ENCODE assay signal across 10 cellular contexts in the genomic region with DNA sequence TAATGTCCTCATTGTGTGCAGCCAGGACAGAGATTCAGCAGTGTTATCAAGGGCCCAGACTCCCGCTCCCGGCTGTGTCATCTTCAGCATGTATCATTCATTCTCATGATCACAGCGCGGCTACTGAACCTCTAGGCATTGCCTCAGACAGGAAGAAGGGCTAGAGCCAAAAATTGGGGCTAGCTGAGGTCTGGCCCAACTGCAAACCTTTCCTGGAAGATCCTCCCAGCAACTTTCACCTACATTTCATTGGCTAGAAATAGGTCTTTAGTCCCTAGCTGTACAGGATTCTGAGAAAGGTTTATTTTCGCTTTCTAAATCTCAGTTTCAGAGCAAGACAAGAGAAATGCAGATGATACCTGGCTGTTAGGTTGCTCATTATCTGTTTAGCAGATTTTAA.
DNase-seq lines count a peak whose midpoint lies in the region; ATAC-seq and TF ChIP-seq lines count a peak whose summit lies in the region.
"Had no signal": no experiment of that assay in that cellular context is flagged by ENCODE, and none has a peak within 500 bp of the region (broad histone marks: within the 10 kb centered on the region; RNA-seq: fewer than 3 reads in every experiment).

No MANE protein-coding gene starts in this region.

- H3K27me3 Mint-ChIP-seq in activated CD8-positive, alpha-beta memory T cell treated with anti-CD3 and anti-CD28 coated beads, Interleukin-2, amount 10 ng/mL, durations not matched to agents 7 days and 5 days = no peaks in the 10 kb centered on the region
- H3K27me3 Mint-ChIP-seq in HFFc6 (ENCODE audit: insufficient read depth) = no peaks in the 10 kb centered on the region
- peaks cover 0 to 5% (median 3%) of the 10 kb centered on the region in 3 donors for H3K27me3 Mint-ChIP-seq in CD14-positive monocyte (ENCODE audit: low read depth in 3 of 3)

- CTCF ChIA-PET in activated CD8-positive, alpha-beta memory T cell treated with anti-CD3 and anti-CD28 coated beads, Interleukin-2, amount 10 ng/mL, durations not matched to agents 7 days and 5 days (lab: Charles Lee) = interaction anchor here (1.0 to 6.3 kb wide), 6 partner anchors 10 to 89 kb away, joined by 3 to 76 read pairs (median 14); a partner anchor contains a TSS

- peaks cover 62% of the 10 kb centered on the region for H3K4me1 Mint-ChIP-seq in activated CD8-positive, alpha-beta memory T cell treated with anti-CD3 and anti-CD28 coated beads, Interleukin-2, amount 10 ng/mL, durations not matched to agents 7 days and 5 days
- H3K4me1 Mint-ChIP-seq in HFFc6 (ENCODE audit: low read depth) (peaks cover 8% of the 10 kb centered on the region; the same call in 1 of the 2 replicates), CD14-positive monocyte (peaks cover 27% of the 10 kb centered on the region)

- H3K4me3 Mint-ChIP-seq in activated CD8-positive, alpha-beta memory T cell treated with anti-CD3 and anti-CD28 coated beads, Interleukin-2, amount 10 ng/mL, durations not matched to agents 7 days and 5 days = peak overlapping the region; percentile 61
- H3K4me3 Mint-ChIP-seq in HFFc6 (no peak overlapping the region), CD14-positive monocyte (no peak overlapping the region)

- peak; percentile 94 for ATAC-seq in activated CD8-positive, alpha-beta memory T cell treated with anti-CD3 and anti-CD28 coated beads, Interleukin-2, amount 10 ng/mL, durations not matched to agents 7 days and 5 days
- ATAC-seq in HG02798 (IDR thresholded peaks at IDR 0.05; ENCODE audit: poor library complexity, unreplicated experiment) = peak; percentile 85

- peak; percentile 89 for DNase-seq in activated CD8-positive, alpha-beta memory T cell treated with anti-CD3 and anti-CD28 coated beads, Interleukin-2, amount 10 ng/mL, durations not matched to agents 7 days and 5 days
- DNase-seq in activated CD8-positive, alpha-beta memory T cell treated with anti-CD3 and anti-CD28 coated beads for 24 hours = no peak
- peak; percentile 18 to 22 for DNase-seq in activated CD4-positive, alpha-beta T cell treated with anti-CD3 and anti-CD28 coated beads, Interleukin-2, amount 50 U/mL, for 4 hours
- DNase-seq in stimulated activated CD4-positive, alpha-beta T cell treated with anti-CD3 and anti-CD28 coated beads, Interleukin-4, amount 100 ng/mL, for 24 hours = peak; percentile 23
- DNase-seq in ACHN = no peak
- no peak for DNase-seq in HFFc6
- no peak for DNase-seq in CD14-positive monocyte (ENCODE audit: low spot score)
- DNase-seq: SK-N-SH, testis had no signal

- H3K36me3 Mint-ChIP-seq in activated CD8-positive, alpha-beta memory T cell treated with anti-CD3 and anti-CD28 coated beads, Interleukin-2, amount 10 ng/mL, durations not matched to agents 7 days and 5 days = peaks cover 68% of the 10 kb centered on the region
- no peaks in the 10 kb centered on the region for H3K36me3 Mint-ChIP-seq in HFFc6 (ENCODE audit: low read depth)
- H3K36me3 Mint-ChIP-seq in CD14-positive monocyte = peaks cover 0 to 2% of the 10 kb centered on the region in 2 donors

- H3K9me3 Mint-ChIP-seq in activated CD8-positive, alpha-beta memory T cell treated with anti-CD3 and anti-CD28 coated beads, Interleukin-2, amount 10 ng/mL, durations not matched to agents 7 days and 5 days (ENCODE audit: low read depth) = no peaks in the 10 kb centered on the region
- H3K9me3 Mint-ChIP-seq in HFFc6 = no peaks in the 10 kb centered on the region
- H3K9me3 Mint-ChIP-seq in CD14-positive monocyte = peaks cover 0 to 2% (median 0%) of the 10 kb centered on the region in 7 donors

- no peak for TF ChIP-seq CTCF in HFFc6 (IDR thresholded peaks at IDR 0.05)
- TF ChIP-seq CTCF in CD14-positive monocyte (IDR thresholded peaks at IDR 0.05) = no peak

- peak overlapping the region; percentile 90 for H3K27ac Mint-ChIP-seq in activated CD8-positive, alpha-beta memory T cell treated with anti-CD3 and anti-CD28 coated beads, Interleukin-2, amount 10 ng/mL, durations not matched to agents 7 days and 5 days
- H3K27ac Mint-ChIP-seq in HFFc6 = no peak overlapping the region
- H3K27ac Mint-ChIP-seq in CD14-positive monocyte = peak overlapping the region in 1 of 7 donors; percentile 6

- in situ Hi-C loops in ACHN (cut with HindIII; ENCODE audit: low pct_ligation_motif_present, low pct_unique_long_range_greater_than_20kb, low sequenced_read_pairs) = no loop called here

- intact Hi-C loops in CD14-positive monocyte (cut with micrococcal nuclease) = no loop called here

Comparison
In these comparisons a context has a peak if more than half of its experiments do, and no peak if none do; other contexts are left out.
1. DNase-seq: peak in activated CD8-positive, alpha-beta memory T cell treated with anti-CD3 and anti-CD28 coated beads, Interleukin-2, amount 10 ng/mL, durations not matched to agents 7 days and 5 days (single experiment), activated CD4-positive, alpha-beta T cell treated with anti-CD3 and anti-CD28 coated beads, Interleukin-2, amount 50 U/mL, for 4 hours (2 of 2) and stimulated activated CD4-positive, alpha-beta T cell treated with anti-CD3 and anti-CD28 coated beads, Interleukin-4, amount 100 ng/mL, for 24 hours (single experiment); none in activated CD8-positive, alpha-beta memory T cell treated with anti-CD3 and anti-CD28 coated beads for 24 hours (single experiment), ACHN (single experiment), HFFc6 (single experiment) and CD14-positive monocyte (single experiment).